Comparison of ENCODE assay signal across 21 cellular contexts in the genomic region with DNA sequence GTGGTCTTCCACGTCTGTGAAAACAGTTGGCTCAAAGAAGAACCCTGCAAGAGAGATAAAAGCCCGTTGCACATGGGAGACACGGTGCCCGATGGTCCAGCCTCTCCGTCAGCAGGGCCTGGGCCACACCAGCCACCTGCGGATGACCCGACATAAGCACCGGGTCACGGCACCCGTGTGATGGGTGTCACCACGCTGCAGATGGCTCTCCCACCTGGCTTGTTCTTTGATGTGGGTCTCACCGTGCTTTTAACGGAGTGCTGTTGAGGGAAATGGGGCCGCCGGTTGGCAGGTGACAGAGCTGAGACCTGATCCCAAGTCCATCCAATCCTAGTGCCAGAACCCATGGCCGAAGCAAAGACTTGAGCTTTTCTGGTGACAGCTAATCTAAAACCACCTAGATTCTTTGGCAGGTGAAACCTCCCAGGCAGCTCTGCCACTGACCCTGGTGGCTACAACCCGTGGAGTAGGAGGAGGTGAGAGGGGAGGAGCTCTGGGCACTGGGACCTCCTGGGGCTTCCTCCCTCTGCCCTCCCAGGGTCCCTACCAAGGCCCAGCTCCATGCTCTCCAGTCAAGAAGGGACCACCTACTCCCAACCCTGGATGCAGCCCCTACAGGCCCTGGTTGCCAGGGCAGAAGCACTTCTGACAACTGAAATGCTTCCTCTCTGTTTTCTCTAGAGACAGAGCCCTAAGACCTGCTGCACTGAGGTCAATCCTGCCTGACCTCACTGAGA. TPM values are rescaled to one million over a fixed set of nuclear protein-coding genes. Genes with fewer than 3 reads are reported as not detected.
DNase-seq lines count a peak whose midpoint lies in the region; ATAC-seq and TF ChIP-seq lines count a peak whose summit lies in the region.
"Had no signal": no experiment of that assay in that cellular context is flagged by ENCODE, and none has a peak within 500 bp of the region (broad histone marks: within the 10 kb centered on the region; RNA-seq: fewer than 3 reads in every experiment).

No MANE protein-coding gene starts in this region.

- no peaks in the 10 kb centered on the region for H3K9me3 ChIP-seq in right atrium auricular region
- H3K9me3 ChIP-seq in left ventricle myocardium inferior (replicated peaks) = no peaks in the 10 kb centered on the region
- H3K9me3 ChIP-seq in endodermal cell (ENCODE audit: control insufficient read depth, low read length) = no peaks in the 10 kb centered on the region
- H3K9me3 ChIP-seq in neuronal stem cell (replicated peaks in 1 of 2; ENCODE audit: control insufficient read depth in 2 of 2, insufficient read depth in 1 of 2, low read depth in 1 of 2, low read length in 2 of 2) = no peaks in the 10 kb centered on the region

- H3K18ac ChIP-seq in neuronal stem cell (ENCODE audit: low read length) = no peak overlapping the region

- peak overlapping the region; percentile 10 for H2BK5ac ChIP-seq in neuronal stem cell (ENCODE audit: low read length)

- peak overlapping the region; percentile 3 for H2AK5ac ChIP-seq in neuronal stem cell (ENCODE audit: low read depth, low read length)

- no peaks in the 10 kb centered on the region for H3K4me1 Mint-ChIP-seq in endodermal cell
- H3K4me1 Mint-ChIP-seq: CD14-positive monocyte, GM23338 had no signal

- H2BK120ac ChIP-seq in neuronal stem cell (ENCODE audit: low read depth, low read length) = no peak overlapping the region

- peak overlapping the region; percentile 27 for H3K23ac ChIP-seq in neuronal stem cell (ENCODE audit: low read depth, low read length, poor library complexity)

- WGBS in endodermal cell (ENCODE audit: insufficient coverage in 1 of 2, insufficient read length in 1 of 2), 2 experiments = 86 to 95% methylated on average over 7 to 17 of the region's 17 CpGs
- WGBS in neuronal stem cell (ENCODE audit: extremely low coverage in 2 of 2, insufficient read length in 2 of 2, insufficient replicate concordance in 1 of 2), 2 donors = no CpG with 5 or more reads among the region's 17 CpGs

- no peak overlapping the region for H2BK12ac ChIP-seq in neuronal stem cell (ENCODE audit: low read length)

- H2AFZ ChIP-seq in neuronal stem cell (ENCODE audit: low read length) = no peak overlapping the region
- H2AFZ ChIP-seq: GM23338 had no signal

- H3K27ac Mint-ChIP-seq in endodermal cell = no peak overlapping the region
- H3K27ac Mint-ChIP-seq: GM23338 had no signal

- no peaks in the 10 kb centered on the region for H3K27me3 Mint-ChIP-seq in endodermal cell (ENCODE audit: insufficient read depth)

- no peak overlapping the region for H3K4me3 ChIP-seq in right atrium auricular region
- no peak overlapping the region for H3K4me3 ChIP-seq in left ventricle myocardium inferior
- H3K4me3 ChIP-seq in endodermal cell (ENCODE audit: low read length) = no peak overlapping the region
- no peak overlapping the region for H3K4me3 ChIP-seq in neuronal stem cell (ENCODE audit: low read length in 2 of 2)
- H3K4me3 ChIP-seq in foreskin fibroblast (ENCODE audit: low read depth in 1 of 2, low read length in 2 of 2) = no peak overlapping the region
- H3K4me3 ChIP-seq: GM12878, GM23338 had no signal

- intact Hi-C loops in left ventricle myocardium inferior (cut with micrococcal nuclease) = no loop called here

- H3K36me3 Mint-ChIP-seq in endodermal cell (ENCODE audit: low read depth) = no peaks in the 10 kb centered on the region
- H3K36me3 Mint-ChIP-seq: CD14-positive monocyte had no signal

- H3K27ac ChIP-seq in right atrium auricular region (no peak overlapping the region), left ventricle myocardium inferior (replicated peaks) (no peak overlapping the region), endodermal cell (ENCODE audit: low read depth, low read length) (no peak overlapping the region), neuronal stem cell (replicated peaks; ENCODE audit: low read length) (no peak overlapping the region)

- H3K4me3 Mint-ChIP-seq in endodermal cell = no peak overlapping the region
- H3K4me3 Mint-ChIP-seq: CD14-positive monocyte, GM23338 had no signal

- no peak overlapping the region for H3K4ac ChIP-seq in neuronal stem cell (ENCODE audit: low read length)

- H2BK15ac ChIP-seq in neuronal stem cell (ENCODE audit: low read length) = no peak overlapping the region

- ATAC-seq in HG02852 (IDR thresholded peaks at IDR 0.05; ENCODE audit: unreplicated experiment) = no peak
- ATAC-seq in GM21717 (IDR thresholded peaks at IDR 0.05; ENCODE audit: unreplicated experiment) = no peak
- ATAC-seq: GM12878, GM23338, HepG2, PC-3 had no signal

- H3K14ac ChIP-seq in neuronal stem cell (ENCODE audit: low read length) = no peak overlapping the region

- no peak overlapping the region for H4K8ac ChIP-seq in neuronal stem cell (ENCODE audit: low read depth, low read length)

- H3K4me1 ChIP-seq in right atrium auricular region (peaks cover 0 to 12% of the 10 kb centered on the region in 2 donors), left ventricle myocardium inferior (peaks cover 10% of the 10 kb centered on the region), endodermal cell (ENCODE audit: control insufficient read depth, insufficient read depth, low read length) (no peaks in the 10 kb centered on the region), neuronal stem cell (ENCODE audit: control insufficient read depth in 2 of 2, insufficient read depth in 1 of 2, low read depth in 1 of 2, low read length in 2 of 2) (peaks cover 6 to 15% of the 10 kb centered on the region in 2 donors)

- H3K9ac ChIP-seq in endodermal cell (ENCODE audit: extremely low read depth, low read length, poor library complexity, severe bottlenecking) (no peak overlapping the region), neuronal stem cell (ENCODE audit: low read depth, low read length, poor library complexity) (no peak overlapping the region)

- no peaks in the 10 kb centered on the region for H3K9me3 Mint-ChIP-seq in endodermal cell
- H3K9me3 Mint-ChIP-seq: CD14-positive monocyte had no signal

- H3K27me3 ChIP-seq in right atrium auricular region = no peaks in the 10 kb centered on the region
- H3K27me3 ChIP-seq in left ventricle myocardium inferior (ENCODE audit: low read depth) = no peaks in the 10 kb centered on the region
- no peaks in the 10 kb centered on the region for H3K27me3 ChIP-seq in endodermal cell (ENCODE audit: control insufficient read depth, insufficient read depth, low read length, poor library complexity, severe bottlenecking)
- peaks cover 0 to 30% (median 0%) of the 10 kb centered on the region in 3 experiments for H3K27me3 ChIP-seq in neuronal stem cell (ENCODE audit: control insufficient read depth in 3 of 3, insufficient read depth in 3 of 3, low read depth in 1 of 3, low read length in 3 of 3)

- no peaks in the 10 kb centered on the region for H3K79me1 ChIP-seq in neuronal stem cell (ENCODE audit: low read depth, low read length)

- H4K91ac ChIP-seq in neuronal stem cell (ENCODE audit: low read depth, low read length, poor library complexity) = no peak overlapping the region

- no peak for TF ChIP-seq CTCF in right atrium auricular region (IDR thresholded peaks at IDR 0.05)
- no peak for TF ChIP-seq CTCF in left ventricle myocardium inferior (IDR thresholded peaks at IDR 0.05; ENCODE audit: borderline replicate concordance)
- no peak for TF ChIP-seq CTCF in endodermal cell (conservative IDR thresholded peaks at IDR 0.05)
- no peak for TF ChIP-seq CTCF in foreskin fibroblast (IDR thresholded peaks at IDR 0.05; ENCODE audit: low read depth, low read length)

- no peak overlapping the region for H3K4me2 ChIP-seq in neuronal stem cell (ENCODE audit: insufficient read depth, low read length, poor library complexity, severe bottlenecking)
- H3K4me2 ChIP-seq: GM23338 had no signal

- DNase-seq in right atrium auricular region (ENCODE audit: low spot score) = peak; percentile 46
- DNase-seq in left ventricle myocardium inferior = no peak
- DNase-seq in endodermal cell = peak; percentile 26
- no peak for DNase-seq in neuronal stem cell (ENCODE audit: low spot score)
- DNase-seq in superior temporal gyrus (ENCODE audit: extremely low spot score) = no peak
- no peak for DNase-seq in foreskin fibroblast
- DNase-seq: COR-L47, DMS53, Kasumi-1, NCI-H1417, NCI-H1930, NCI-H2171, NCI-H446 treated with DMSO at 0.1 percent for 48 hours, NCI-H748 treated with DMSO at 0.1 percent for 48 hours, PC-3 had no signal

- H3K36me3 ChIP-seq in right atrium auricular region (no peaks in the 10 kb centered on the region), left ventricle myocardium inferior (no peaks in the 10 kb centered on the region), endodermal cell (ENCODE audit: control insufficient read depth, insufficient read depth, low read length) (no peaks in the 10 kb centered on the region), neuronal stem cell (replicated peaks in 1 of 2; ENCODE audit: control insufficient read depth in 2 of 2, insufficient read depth in 2 of 2, low read length in 2 of 2) (no peaks in the 10 kb centered on the region)

RNA-seq across cellular contexts. Expression of gene SLC41A3, which starts 23.4 kb away (rescaled TPM):
- total RNA-seq in right atrium auricular region = 10 to 100 TPM; 34.1 to 39.6 TPM
- 30.2 TPM for total RNA-seq in left ventricle myocardium inferior
- total RNA-seq in endodermal cell = 10 to 100 TPM; 46.8 to 50.4 TPM
- polyA plus RNA-seq in endodermal cell (2013, experiment 1 of 2) = 48.2 TPM
- 42.7 TPM for polyA plus RNA-seq in endodermal cell (2013, experiment 2 of 2)
- polyA plus RNA-seq in neuronal stem cell (2013, experiment 1 of 2) = 46.4 TPM
- 47.5 TPM for polyA plus RNA-seq in neuronal stem cell (2013, experiment 2 of 2)

Comparison
In these comparisons a context has a peak if more than half of its experiments do, and no peak if none do; other contexts are left out.
1. DNase-seq: peak in right atrium auricular region (single experiment) and endodermal cell (single experiment); none in left ventricle myocardium inferior (single experiment), neuronal stem cell (single experiment), superior temporal gyrus (single experiment) and foreskin fibroblast (0 of 2).